9 cellular contexts compared by ENCODE assay signal in genomic region chrX:129779747-129780146, GRCh38. TPM values are rescaled to one million over a fixed set of nuclear protein-coding genes. Genes with fewer than 3 reads are reported as not detected.
DNase-seq lines count a peak whose midpoint lies in the region; ATAC-seq lines count a peak whose summit lies in the region.
"Had no signal": no experiment of that assay in that cellular context is flagged by ENCODE, and none has a peak within 500 bp of the region (broad histone marks: within the 10 kb centered on the region; RNA-seq: fewer than 3 reads in every experiment).

TSS of gene SASH3 (plus strand) at chrX:129779949. CDS start at chrX:129780098, 149 bp downstream.

- H3K9me3 Mint-ChIP-seq in CD4-positive, CD25-positive, alpha-beta regulatory T cell = peaks cover 0 to 2% (median 0%) of the 10 kb centered on the region in 7 donors
- H3K9me3 Mint-ChIP-seq in naive thymus-derived CD4-positive, alpha-beta T cell = peaks cover 0 to 1% (median 0%) of the 10 kb centered on the region in 11 donors

- no peaks in the 10 kb centered on the region for H3K27me3 Mint-ChIP-seq in CD4-positive, CD25-positive, alpha-beta regulatory T cell
- no peaks in the 10 kb centered on the region for H3K27me3 Mint-ChIP-seq in naive thymus-derived CD4-positive, alpha-beta T cell

- peak within 1 kb of the TSS; percentile 92 to 99 (median 94) for H3K27ac Mint-ChIP-seq in CD4-positive, CD25-positive, alpha-beta regulatory T cell
- peak within 1 kb of the TSS; percentile 81 to 97 (median 93) for H3K27ac Mint-ChIP-seq in naive thymus-derived CD4-positive, alpha-beta T cell

- no peaks in the 10 kb centered on the region for H3K9me3 ChIP-seq in CD4-positive, CD25-positive, alpha-beta regulatory T cell (ENCODE audit: control insufficient read depth in 2 of 2, low read length in 2 of 2)
- H3K9me3 ChIP-seq in naive thymus-derived CD4-positive, alpha-beta T cell (ENCODE audit: control insufficient read depth in 2 of 3, low read length in 3 of 3) = no peaks in the 10 kb centered on the region

- POLR2A ChIA-PET in naive thymus-derived CD4-positive, alpha-beta T cell (lab: Charles Lee) = interaction anchor here (0.6 to 12.3 kb wide), 10 partner anchors 9 to 126 kb away, joined by 3 to 191 read pairs (median 5); partner anchors contain the start of genes UTP14A and XPNPEP2

- DNase-seq in CD4-positive, CD25-positive, alpha-beta regulatory T cell = peak; percentile 60 to 88 (median 63)
- DNase-seq in NOMO-1 treated with DMSO at 0.1 percent for 48 hours (lab: John Stamatoyannopoulos, UW; ENCODE audit: unreplicated experiment) (peak; percentile 89), AG08395 (ENCODE audit: low spot score) (no peak), EL (no peak), iPS-NIHi11 (ENCODE audit: low spot score) (no peak)
- peak; percentile 50 for DNase-seq in activated naive CD4-positive, alpha-beta T cell treated with Interleukin-2 at 50 U/mL for 16 hours
- peak; percentile 26 to 67 (median 53) for DNase-seq in naive thymus-derived CD4-positive, alpha-beta T cell

- intact Hi-C loops in naive thymus-derived CD4-positive, alpha-beta T cell (cut with micrococcal nuclease) = loop anchor here (1.0 to 5.0 kb wide), 10 partner anchors 10 to 393 kb away; partner anchors contain the start of genes UTP14A (in 2 of the 2), BCORL1 (in 1 of the 2), RAB33A (in 1 of the 2) and ZDHHC9 (in 1 of the 2)

- H3K4me1 Mint-ChIP-seq in CD4-positive, CD25-positive, alpha-beta regulatory T cell = peaks cover 0 to 90% (median 38%) of the 10 kb centered on the region in 4 donors
- peaks cover 25 to 75% (median 57%) of the 10 kb centered on the region in 7 donors for H3K4me1 Mint-ChIP-seq in naive thymus-derived CD4-positive, alpha-beta T cell

- peak within 1 kb of the TSS; percentile 89 for H3K27ac ChIP-seq in CD4-positive, CD25-positive, alpha-beta regulatory T cell (ENCODE audit: insufficient read depth, low read length, poor library complexity, severe bottlenecking)
- peak within 1 kb of the TSS; percentile 89 for H3K27ac ChIP-seq in naive thymus-derived CD4-positive, alpha-beta T cell (ENCODE audit: low read depth, low read length)

- H3K4me3 ChIP-seq in CD4-positive, CD25-positive, alpha-beta regulatory T cell (ENCODE audit: low read depth, low read length) = peak within 1 kb of the TSS; percentile 95
- H3K4me3 ChIP-seq in naive thymus-derived CD4-positive, alpha-beta T cell (ENCODE audit: low read length) = peak within 1 kb of the TSS; percentile 93

- CTCF ChIA-PET in naive thymus-derived CD4-positive, alpha-beta T cell (lab: Charles Lee) = interaction anchor here (1.0 to 1.5 kb wide), 4 partner anchors 9 to 50 kb away, joined by 4 to 8 read pairs (median 5); no protein-coding TSS in a partner anchor

- peaks cover 89% of the 10 kb centered on the region for H3K4me1 ChIP-seq in CD4-positive, CD25-positive, alpha-beta regulatory T cell (ENCODE audit: control insufficient read depth, insufficient read depth, low read length, poor library complexity, severe bottlenecking)
- peaks cover 43 to 56% of the 10 kb centered on the region in 2 donors for H3K4me1 ChIP-seq in naive thymus-derived CD4-positive, alpha-beta T cell (ENCODE audit: control insufficient read depth in 2 of 2, insufficient read depth in 2 of 2, low read length in 2 of 2)

- peak; percentile 29 to 45 for ATAC-seq in CD4-positive, CD25-positive, alpha-beta regulatory T cell (ENCODE audit: low read depth in 2 of 2)
- peak; percentile 23 for ATAC-seq in GM21367 (IDR thresholded peaks at IDR 0.05; ENCODE audit: unreplicated experiment)
- ATAC-seq in naive thymus-derived CD4-positive, alpha-beta T cell = peak; percentile 51

- peaks cover 25% of the 10 kb centered on the region for H3K36me3 Mint-ChIP-seq in CD4-positive, CD25-positive, alpha-beta regulatory T cell
- H3K36me3 Mint-ChIP-seq in naive thymus-derived CD4-positive, alpha-beta T cell = peaks cover 0 to 50% (median 9%) of the 10 kb centered on the region in 5 donors

- no peaks in the 10 kb centered on the region for H3K27me3 ChIP-seq in CD4-positive, CD25-positive, alpha-beta regulatory T cell (ENCODE audit: control insufficient read depth, insufficient read depth, low read length)
- no peaks in the 10 kb centered on the region for H3K27me3 ChIP-seq in naive thymus-derived CD4-positive, alpha-beta T cell (ENCODE audit: control insufficient read depth in 2 of 2, insufficient read depth in 2 of 2, low read length in 2 of 2)

- peak within 1 kb of the TSS; percentile 89 to 96 (median 93) for H3K4me3 Mint-ChIP-seq in CD4-positive, CD25-positive, alpha-beta regulatory T cell
- peak within 1 kb of the TSS; percentile 79 to 98 (median 92) for H3K4me3 Mint-ChIP-seq in naive thymus-derived CD4-positive, alpha-beta T cell

- peaks cover 16% of the 10 kb centered on the region for H3K36me3 ChIP-seq in CD4-positive, CD25-positive, alpha-beta regulatory T cell (ENCODE audit: control insufficient read depth, insufficient read depth, low read length)
- H3K36me3 ChIP-seq in naive thymus-derived CD4-positive, alpha-beta T cell (ENCODE audit: control insufficient read depth in 2 of 3, insufficient read depth in 3 of 3, low read length in 3 of 3) = peaks cover 7 to 14% (median 8%) of the 10 kb centered on the region in 3 experiments

RNA-seq across cellular contexts. Expression of gene SASH3, which starts in this region (rescaled TPM):
- total RNA-seq in CD4-positive, CD25-positive, alpha-beta regulatory T cell = 117 TPM
- 100 to 1,000 TPM; 161 to 205 (median 193) TPM for polyA plus RNA-seq in CD4-positive, CD25-positive, alpha-beta regulatory T cell
- total RNA-seq in naive thymus-derived CD4-positive, alpha-beta T cell = 100 to 1,000 TPM in 4 of 5 experiments, 10 to 100 TPM in 1; 71.8 to 262 (median 156) TPM
- 100 to 1,000 TPM in 1 of 2 donors, 10 to 100 TPM in 1; 85.3 to 209 TPM for polyA plus RNA-seq in naive thymus-derived CD4-positive, alpha-beta T cell
- total RNA-seq: pulmonary artery endothelial cell had no signal

Comparison
In these comparisons a context has a peak if more than half of its experiments do, and no peak if none do; other contexts are left out.
1. DNase-seq: peak in CD4-positive, CD25-positive, alpha-beta regulatory T cell (3 of 3), NOMO-1 treated with DMSO at 0.1 percent for 48 hours (single experiment), activated naive CD4-positive, alpha-beta T cell treated with Interleukin-2 at 50 U/mL for 16 hours (single experiment) and naive thymus-derived CD4-positive, alpha-beta T cell (9 of 9); none in AG08395 (single experiment), EL (single experiment) and iPS-NIHi11 (single experiment).
2. Peak in every context shown above with its lines, with median percentiles within 50 percentile points of each other: ATAC-seq.